Comparison of ENCODE assay signal across 15 cellular contexts in the genomic region with DNA sequence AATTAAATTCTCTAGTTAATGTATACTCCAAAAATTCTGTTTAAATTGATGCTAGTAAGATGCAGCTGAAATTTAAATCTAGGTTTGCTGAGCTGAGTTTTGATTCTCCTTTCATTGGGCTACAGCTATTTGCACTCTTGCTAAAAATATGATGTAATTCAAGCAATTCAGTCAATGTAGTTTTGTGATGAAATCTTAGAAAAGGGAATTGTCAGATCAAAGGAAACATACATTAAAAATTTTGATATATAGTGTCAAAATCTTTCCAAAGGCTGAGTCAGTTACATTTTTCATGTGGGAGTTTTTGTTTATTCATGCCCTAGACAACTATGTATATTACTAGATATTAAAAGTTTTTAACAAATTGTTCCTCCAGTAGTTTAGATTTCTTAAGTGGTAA.
A peak's percentile ranks its signal among the peaks of the same experiment; 100 is the strongest.
DNase-seq lines count a peak whose midpoint lies in the region; ATAC-seq and TF ChIP-seq lines count a peak whose summit lies in the region.
"Had no signal": no experiment of that assay in that cellular context is flagged by ENCODE, and none has a peak within 500 bp of the region (broad histone marks: within the 10 kb centered on the region; RNA-seq: fewer than 3 reads in every experiment).

No MANE protein-coding gene starts in this region.

- no peaks in the 10 kb centered on the region for H3K9me3 ChIP-seq in skeletal muscle satellite cell (replicated peaks; ENCODE audit: low read length)

- H3K4me3 Mint-ChIP-seq in natural killer cell (no peak overlapping the region), mesothelial cell of epicardium (no peak overlapping the region)
- H3K4me3 Mint-ChIP-seq: activated naive CD8-positive, alpha-beta T cell; CD4-positive, alpha-beta T cell had no signal

- H3K4me2 ChIP-seq in skeletal muscle satellite cell (ENCODE audit: low read length), result peak overlapping the region; percentile 70

- H3K36me3 Mint-ChIP-seq in natural killer cell (no peaks in the 10 kb centered on the region), mesothelial cell of epicardium (no peaks in the 10 kb centered on the region)
- H3K36me3 Mint-ChIP-seq: activated naive CD8-positive, alpha-beta T cell had no signal

- TF ChIP-seq CTCF in natural killer cell (IDR thresholded peaks at IDR 0.05) (no peak), mesothelial cell of epicardium (IDR thresholded peaks at IDR 0.05; ENCODE audit: unreplicated experiment) (no peak)

- no peak overlapping the region for H3K4me3 ChIP-seq in skeletal muscle satellite cell (ENCODE audit: low read length)

- intact Hi-C loops in natural killer cell (cut with micrococcal nuclease), result no loop called here

- no peaks in the 10 kb centered on the region for H3K9me3 Mint-ChIP-seq in natural killer cell
- peaks cover 6% of the 10 kb centered on the region for H3K9me3 Mint-ChIP-seq in mesothelial cell of epicardium
- H3K9me3 Mint-ChIP-seq: CD4-positive, alpha-beta T cell had no signal

- peak; percentile 67 for DNase-seq in HCEC 1CT
- DNase-seq in NOMO-1 treated with dmso at 0.1 percent for 144 hours (lab: John Stamatoyannopoulos, UW; ENCODE audit: unreplicated experiment), result peak; percentile 61
- DNase-seq in dedifferentiated amniotic fluid mesenchymal stem cell (ENCODE audit: extremely low spot score), result peak; percentile 61
- DNase-seq in HuH-7.5 (ENCODE audit: low spot score), result no peak
- DNase-seq in natural killer cell, result no peak
- DNase-seq in mesothelial cell of epicardium (ENCODE audit: low spot score in 2 of 2, unreplicated experiment in 2 of 2), result no peak
- DNase-seq: activated CD4-positive, alpha-beta T cell treated with anti-CD3 and anti-CD28 coated beads, Interleukin-2, amount 50 U/mL, for 1 hour; CD4-positive, alpha-beta T cell; central memory CD4-positive, alpha-beta T cell; midbrain; NK-92 treated with Interleukin-12 subunit alpha and Interleukin-12 subunit beta, amount 100 ng/mL, for 24 hours; stimulated activated CD4-positive, alpha-beta T cell treated with anti-CD3 and anti-CD28 coated beads, Interleukin-4, amount 100 ng/mL, for 4 hours had no signal

- H3K27me3 Mint-ChIP-seq in natural killer cell (ENCODE audit: low read depth in 2 of 2) (peaks cover 0 to 5% of the 10 kb centered on the region in 2 donors), mesothelial cell of epicardium (ENCODE audit: low read depth) (peaks cover 46% of the 10 kb centered on the region)
- H3K27me3 Mint-ChIP-seq: CD4-positive, alpha-beta T cell had no signal

- H3K4me1 ChIP-seq in skeletal muscle satellite cell (ENCODE audit: control insufficient read depth, insufficient read depth, low read length), result peaks cover 55% of the 10 kb centered on the region

- H3K36me3 ChIP-seq in skeletal muscle satellite cell (ENCODE audit: insufficient read depth, low read length), result no peaks in the 10 kb centered on the region

- H3K9ac ChIP-seq in skeletal muscle satellite cell (ENCODE audit: low read depth, low read length), result peak overlapping the region; percentile 84

- no peak for ATAC-seq in natural killer cell
- ATAC-seq: SK-N-SH treated with all-trans-retinoic acid at 6 μM for 48 hours had no signal

- no peaks in the 10 kb centered on the region for H3K27me3 ChIP-seq in skeletal muscle satellite cell (ENCODE audit: control insufficient read depth, insufficient read depth, low read length)

- H3K27ac Mint-ChIP-seq in natural killer cell, result no peak overlapping the region
- no peak overlapping the region for H3K27ac Mint-ChIP-seq in mesothelial cell of epicardium
- H3K27ac Mint-ChIP-seq: activated naive CD8-positive, alpha-beta T cell; CD4-positive, alpha-beta T cell had no signal

- H3K4me1 Mint-ChIP-seq in natural killer cell (no peaks in the 10 kb centered on the region), mesothelial cell of epicardium (peaks cover 20% of the 10 kb centered on the region)

Comparison
In these comparisons a context has a peak if more than half of its experiments do, and no peak if none do; other contexts are left out.
1. DNase-seq: peak in HCEC 1CT (single experiment), NOMO-1 treated with dmso at 0.1 percent for 144 hours (single experiment) and dedifferentiated amniotic fluid mesenchymal stem cell (single experiment); none in HuH-7.5 (single experiment), natural killer cell (single experiment) and mesothelial cell of epicardium (0 of 2).